Comparison of ENCODE assay signal across 1 cellular context in genomic region chr11:827146-827860, GRCh38.
TF ChIP-seq lines count a peak whose summit lies in the region.

No MANE protein-coding gene starts in this region.

TF ChIP-seq in GM23338, 12 proteins besides CTCF, POLR2A, EP300 and RAD21 (continued from another document):
- TF ChIP-seq ZNF462 (CRISPR knock-in tag; IDR thresholded peaks at IDR 0.05) (no peak), POLR2AphosphoS5 (IDR thresholded peaks at IDR 0.05; ENCODE audit: low read depth) (peak; percentile 75)
